ENCODE assay signal across 29 cellular contexts in genomic region chr17:57751348-57751970, GRCh38. TPM values are rescaled to one million over a fixed set of nuclear protein-coding genes. Genes with fewer than 3 reads are reported as not detected.
DNase-seq lines count a peak whose midpoint lies in the region; ATAC-seq and TF ChIP-seq lines count a peak whose summit lies in the region.
"Had no signal": no experiment of that assay in that cellular context is flagged by ENCODE, and none has a peak within 500 bp of the region (broad histone marks: within the 10 kb centered on the region; RNA-seq: fewer than 3 reads in every experiment).

No MANE protein-coding gene starts in this region.

- peaks cover 25% of the 10 kb centered on the region for H3K4me1 Mint-ChIP-seq in nephron

- H3K9me3 ChIP-seq in BLaER1 (no peaks in the 10 kb centered on the region), KOPT-K1 (ENCODE audit: insufficient read depth, low read length, poor library complexity, severe bottlenecking) (no peaks in the 10 kb centered on the region), WERI-Rb-1 (ENCODE audit: severe bottlenecking) (no peaks in the 10 kb centered on the region)
- H3K9me3 ChIP-seq: esophagus muscularis mucosa, gastroesophageal sphincter, MG63 had no signal

- peaks cover 63% of the 10 kb centered on the region for H3K4me1 ChIP-seq in BLaER1
- H3K4me1 ChIP-seq: parathyroid adenoma had no signal

- peak overlapping the region; percentile 88 for H3K27ac ChIP-seq in BLaER1
- H3K27ac ChIP-seq in KOPT-K1 (ENCODE audit: low read depth, low read length, poor library complexity, severe bottlenecking), result peak overlapping the region; percentile 58
- H3K27ac ChIP-seq in WERI-Rb-1, result peak overlapping the region; percentile 48
- H3K27ac ChIP-seq in dorsolateral prefrontal cortex, result no peak overlapping the region
- H3K27ac ChIP-seq: esophagus muscularis mucosa, gastroesophageal sphincter, parathyroid adenoma had no signal

- no peaks in the 10 kb centered on the region for H3K27me3 ChIP-seq in BLaER1
- H3K27me3 ChIP-seq in WERI-Rb-1 (ENCODE audit: insufficient read depth, low read depth, severe bottlenecking), result no peaks in the 10 kb centered on the region
- H3K27me3 ChIP-seq in dorsolateral prefrontal cortex, result no peaks in the 10 kb centered on the region
- H3K27me3 ChIP-seq: gastroesophageal sphincter had no signal

- peaks cover 43% of the 10 kb centered on the region for H3K27me3 Mint-ChIP-seq in nephron (ENCODE audit: low read depth)
- H3K27me3 Mint-ChIP-seq: activated CD8-positive, alpha-beta memory T cell treated with anti-CD3 and anti-CD28 coated beads, Interleukin-2, amount 10 ng/mL, durations not matched to agents 7 days and 5 days; effector memory CD8-positive, alpha-beta T cell had no signal

- H3K4me2 ChIP-seq in BLaER1, result peak overlapping the region; percentile 82

- intact Hi-C loops in dorsolateral prefrontal cortex (cut with DNase I), result loop anchor here in 1 of 2 donors (10.0 kb wide), 1 partner anchor 507 kb away; no protein-coding TSS in a partner anchor

- no peaks in the 10 kb centered on the region for H3K36me3 ChIP-seq in BLaER1
- H3K36me3 ChIP-seq in KOPT-K1 (ENCODE audit: insufficient read depth, low read length), result no peaks in the 10 kb centered on the region
- H3K36me3 ChIP-seq in WERI-Rb-1, result no peaks in the 10 kb centered on the region
- H3K36me3 ChIP-seq: esophagus muscularis mucosa, gastroesophageal sphincter, MG63 had no signal

- H3K9ac ChIP-seq in BLaER1, result peak overlapping the region; percentile 73
- H3K9ac ChIP-seq: parathyroid adenoma had no signal

- H4K20me1 ChIP-seq in BLaER1, result no peaks in the 10 kb centered on the region

- no peak overlapping the region for H3K4me3 Mint-ChIP-seq in nephron
- H3K4me3 Mint-ChIP-seq: activated CD4-positive, alpha-beta T cell treated with anti-CD3 and anti-CD28 coated beads, Interleukin-2, amount 10 ng/mL, durations not matched to agents 24 days and 14 days; activated CD8-positive, alpha-beta memory T cell treated with anti-CD3 and anti-CD28 coated beads, Interleukin-2, amount 10 ng/mL, durations not matched to agents 7 days and 5 days; CD4-positive, alpha-beta T cell; effector memory CD8-positive, alpha-beta T cell; naive thymus-derived CD4-positive, alpha-beta T cell had no signal

- DNase-seq in WERI-Rb-1, result no peak
- no peak for DNase-seq in dorsolateral prefrontal cortex
- no peak for DNase-seq in midbrain (lab: John Stamatoyannopoulos, UW)
- DNase-seq: activated CD4-positive, alpha-beta T cell treated with anti-CD3 and anti-CD28 coated beads, Interleukin-2, amount 10 ng/mL, durations not matched to agents 24 days and 14 days; activated CD8-positive, alpha-beta memory T cell treated with anti-CD3 and anti-CD28 coated beads, Interleukin-2, amount 10 ng/mL, durations not matched to agents 7 days and 5 days; CD4-positive, alpha-beta T cell; DMS 273 treated with DMSO at 0.1 percent for 48 hours; effector memory CD8-positive, alpha-beta T cell; GOT3; kidney; MG63; naive thymus-derived CD4-positive, alpha-beta T cell; NCI-H526 treated with DMSO at 0.1 percent for 48 hours; SHP77 had no signal

- H3K9me3 Mint-ChIP-seq in nephron, result no peaks in the 10 kb centered on the region
- H3K9me3 Mint-ChIP-seq: activated CD4-positive, alpha-beta T cell treated with anti-CD3 and anti-CD28 coated beads, Interleukin-2, amount 10 ng/mL, durations not matched to agents 24 days and 14 days; activated naive CD4-positive, alpha-beta T cell treated with anti-CD3 and anti-CD28 coated beads, Interleukin-2, amount 50 U/mL, for 72 hours; CD4-positive, alpha-beta T cell; effector memory CD8-positive, alpha-beta T cell; naive thymus-derived CD4-positive, alpha-beta T cell had no signal

- H3K27ac Mint-ChIP-seq in nephron, result peak overlapping the region in 2 of 3 experiments; percentile 15 to 62
- H3K27ac Mint-ChIP-seq: activated CD4-positive, alpha-beta T cell treated with anti-CD3 and anti-CD28 coated beads, Interleukin-2, amount 10 ng/mL, durations not matched to agents 24 days and 14 days; activated CD8-positive, alpha-beta memory T cell treated with anti-CD3 and anti-CD28 coated beads, Interleukin-2, amount 10 ng/mL, durations not matched to agents 7 days and 5 days; activated naive CD4-positive, alpha-beta T cell treated with anti-CD3 and anti-CD28 coated beads, Interleukin-2, amount 50 U/mL, for 72 hours; CD4-positive, alpha-beta T cell had no signal

- no peaks in the 10 kb centered on the region for H3K36me3 Mint-ChIP-seq in nephron (ENCODE audit: low read depth)
- H3K36me3 Mint-ChIP-seq: activated CD8-positive, alpha-beta memory T cell treated with anti-CD3 and anti-CD28 coated beads, Interleukin-2, amount 10 ng/mL, durations not matched to agents 7 days and 5 days; activated naive CD4-positive, alpha-beta T cell treated with anti-CD3 and anti-CD28 coated beads, Interleukin-2, amount 50 U/mL, for 72 hours; naive thymus-derived CD4-positive, alpha-beta T cell had no signal

- TF ChIP-seq CTCF in WERI-Rb-1 (IDR thresholded peaks at IDR 0.05; ENCODE audit: low read depth, low read length) (no peak), nephron (IDR thresholded peaks at IDR 0.05; ENCODE audit: unreplicated experiment in 3 of 3) (no peak), dorsolateral prefrontal cortex (IDR thresholded peaks at IDR 0.05 in 54 of 56, conservative IDR thresholded peaks at IDR 0.05 in 2 of 56; ENCODE audit: low read depth in 1 of 56, partially characterized antibody in 56 of 56) (no peak)

- no peak overlapping the region for H3K4me3 ChIP-seq in BLaER1
- H3K4me3 ChIP-seq in WERI-Rb-1 (ENCODE audit: low read depth, low read length), result no peak overlapping the region
- no peak overlapping the region for H3K4me3 ChIP-seq in dorsolateral prefrontal cortex
- H3K4me3 ChIP-seq: esophagus muscularis mucosa, gastroesophageal sphincter, MG63 had no signal

- ATAC-seq in HG03095 (IDR thresholded peaks at IDR 0.05; ENCODE audit: unreplicated experiment), result no peak
- ATAC-seq: activated CD8-positive, alpha-beta memory T cell treated with anti-CD3 and anti-CD28 coated beads, Interleukin-2, amount 10 ng/mL, durations not matched to agents 7 days and 5 days; activated naive CD4-positive, alpha-beta T cell treated with anti-CD3 and anti-CD28 coated beads, Interleukin-2, amount 50 U/mL, for 72 hours; effector memory CD8-positive, alpha-beta T cell; gastroesophageal sphincter; naive thymus-derived CD4-positive, alpha-beta T cell; sciatic nerve had no signal

RNA-seq across cellular contexts. Expression of gene CCDC182, which starts 6.4 kb away (rescaled TPM):
- total RNA-seq in dorsolateral prefrontal cortex, result under 1 TPM in 6 of 120 experiments, not detected in 114; 0.56 to 0.84 (median 0.64) TPM
- total RNA-seq: activated CD4-positive, alpha-beta T cell treated with anti-CD3 and anti-CD28 coated beads, Interleukin-2, amount 10 ng/mL, durations not matched to agents 24 days and 14 days; activated CD8-positive, alpha-beta memory T cell treated with anti-CD3 and anti-CD28 coated beads, Interleukin-2, amount 10 ng/mL, durations not matched to agents 7 days and 5 days; activated naive CD4-positive, alpha-beta T cell treated with anti-CD3 and anti-CD28 coated beads, Interleukin-2, amount 50 U/mL, for 72 hours; CD4-positive, alpha-beta T cell; cerebellum; esophagus muscularis mucosa; gastroesophageal sphincter; kidney; lung microvascular endothelial cell; naive thymus-derived CD4-positive, alpha-beta T cell; OCI-LY7; sciatic nerve; subcutaneous adipose tissue; T-helper 1 cell treated with Interleukin-12 subunit alpha and Interleukin-12 subunit beta and Interleukin-4 antibody, amounts not matched to agents 30 ng/mL and 1 ng/mL, for 36 hours; ureter had no signal

Comparison
In these comparisons a context has a peak if more than half of its experiments do, and no peak if none do; other contexts are left out.
1. H3K27ac ChIP-seq: peak in BLaER1 (single experiment), KOPT-K1 (single experiment) and WERI-Rb-1 (single experiment); none in dorsolateral prefrontal cortex (0 of 59).